ENCODE assay signal across 28 cellular contexts in the genomic region with DNA sequence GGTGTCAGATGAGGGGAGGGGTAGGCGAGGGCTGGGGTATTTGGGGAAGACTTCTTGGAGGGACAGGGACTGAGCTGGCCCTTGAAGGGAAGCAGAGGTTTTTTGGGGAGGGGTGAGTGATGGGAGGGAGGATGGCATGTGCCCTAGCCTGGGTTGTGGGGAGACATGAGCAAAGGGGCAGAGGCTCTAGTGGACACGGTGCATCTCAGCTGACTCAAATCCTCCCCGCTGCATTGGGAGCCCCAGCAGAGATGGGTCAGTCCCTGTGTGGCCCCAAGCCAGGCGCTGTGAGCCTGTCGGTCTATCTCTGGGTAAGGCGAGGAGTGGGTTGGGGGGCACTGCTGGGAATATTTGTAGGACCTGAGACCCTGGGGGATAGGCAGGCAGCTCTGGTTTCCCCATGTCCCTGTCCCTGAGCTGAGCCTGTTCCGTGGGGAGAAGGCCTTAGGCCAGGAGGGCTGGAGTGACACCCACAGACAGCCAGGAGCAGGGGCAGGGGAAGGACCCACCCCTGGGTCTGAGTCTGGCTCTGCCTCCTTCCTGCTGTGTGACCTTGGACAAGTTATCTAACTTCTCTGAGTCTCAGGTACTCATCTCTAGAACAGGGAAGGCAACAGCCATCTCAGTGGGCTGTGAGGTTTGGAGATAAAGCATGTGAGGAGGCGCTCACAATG. TPM values are rescaled to one million over a fixed set of nuclear protein-coding genes. Genes with fewer than 3 reads are reported as not detected.
"Had no signal": no experiment of that assay in that cellular context is flagged by ENCODE, and none has a peak within 500 bp of the region (broad histone marks: within the 10 kb centered on the region; RNA-seq: fewer than 3 reads in every experiment).

No MANE protein-coding gene starts in this region.

- H3K27me3 Mint-ChIP-seq: activated T-cell treated with anti-CD3 and anti-CD28 coated beads, Interleukin-2, amount 50 U/mL, for 24 hours; activated T-helper 17 cell treated with anti-CD3 and anti-CD28 coated beads, Interleukin-2, amount 50 U/mL, for 72 hours had no signal

- H3K36me3 Mint-ChIP-seq: activated naive CD8-positive, alpha-beta T cell; mesothelial cell of epicardium; natural killer cell; stimulated activated naive B cell treated with anti-CD40 and anti-IgM and Interleukin-4, amounts not matched to agents 10 μg/mL and 1 μg/mL and 100 μg/mL, for 72 hours had no signal

- H3K27ac Mint-ChIP-seq: activated naive CD8-positive, alpha-beta T cell; activated T-cell treated with anti-CD3 and anti-CD28 coated beads, Interleukin-2, amount 50 U/mL, for 24 hours; mesothelial cell of epicardium; natural killer cell; stimulated activated naive B cell treated with anti-CD40 and anti-IgM and Interleukin-4, amounts not matched to agents 10 μg/mL and 1 μg/mL and 100 μg/mL, for 72 hours had no signal

- H3K4me3 Mint-ChIP-seq: activated naive CD8-positive, alpha-beta T cell; activated T-cell treated with anti-CD3 and anti-CD28 coated beads, Interleukin-2, amount 50 U/mL, for 24 hours; activated T-helper 17 cell treated with anti-CD3 and anti-CD28 coated beads, Interleukin-2, amount 50 U/mL, for 72 hours; mesothelial cell of epicardium; natural killer cell; stimulated activated naive B cell treated with anti-CD40 and anti-IgM and Interleukin-4, amounts not matched to agents 10 μg/mL and 1 μg/mL and 100 μg/mL, for 72 hours had no signal

- H3K4me3 ChIP-seq: ovary, right lobe of liver, vagina had no signal

- ATAC-seq: activated T-helper 17 cell treated with anti-CD3 and anti-CD28 coated beads, Interleukin-2, amount 50 U/mL, for 72 hours; left ventricle myocardium superior; natural killer cell; right lobe of liver; stimulated activated naive B cell treated with anti-CD40 and anti-IgM and Interleukin-4, amounts not matched to agents 10 μg/mL and 1 μg/mL and 100 μg/mL, for 72 hours had no signal

- H3K27ac ChIP-seq: ovary, right lobe of liver, vagina had no signal

- H3K36me3 ChIP-seq: ovary, right lobe of liver, vagina had no signal

- H3K4me1 ChIP-seq: right lobe of liver, vagina had no signal

- H3K27me3 ChIP-seq: ovary, right lobe of liver, vagina had no signal

- DNase-seq: activated CD4-positive, alpha-beta T cell treated with anti-CD3 and anti-CD28 coated beads, Interleukin-2, amount 50 U/mL, for 4 hours; activated CD4-positive, CD25-positive, alpha-beta regulatory T cell; activated CD8-positive, alpha-beta memory T cell treated with anti-CD3 and anti-CD28 coated beads for 24 hours; activated CD8-positive, alpha-beta memory T cell treated with anti-CD3 and anti-CD28 coated beads, Interleukin-2, amount 50 U/mL, for 4 hours; activated naive CD4-positive, alpha-beta T cell; activated T-cell treated with anti-CD3 and anti-CD28 coated beads, Interleukin-2, amount 50 U/mL, for 24 hours; amygdala; erythroblast; foreskin melanocyte; glutamatergic neuron; hippocampal formation; kidney glomerular epithelial cell; left ventricle myocardium superior; mammary epithelial cell; natural killer cell; small intestine; stimulated activated CD4-positive, alpha-beta T cell treated with anti-CD3 and anti-CD28 coated beads, Interleukin-15, amount 100 ng/mL, for 24 hours; stimulated activated naive B cell treated with anti-CD40 and anti-IgM and Interleukin-4, amounts not matched to agents 10 μg/mL and 1 μg/mL and 100 μg/mL, for 72 hours; T-helper 9 cell; trophoblast cell had no signal

- H3K9me3 Mint-ChIP-seq: activated T-cell treated with anti-CD3 and anti-CD28 coated beads, Interleukin-2, amount 50 U/mL, for 24 hours; activated T-helper 17 cell treated with anti-CD3 and anti-CD28 coated beads, Interleukin-2, amount 50 U/mL, for 72 hours; mesothelial cell of epicardium; natural killer cell; stimulated activated naive B cell treated with anti-CD40 and anti-IgM and Interleukin-4, amounts not matched to agents 10 μg/mL and 1 μg/mL and 100 μg/mL, for 72 hours had no signal

- H3K4me1 Mint-ChIP-seq: activated T-helper 17 cell treated with anti-CD3 and anti-CD28 coated beads, Interleukin-2, amount 50 U/mL, for 72 hours had no signal

- H3K9me3 ChIP-seq: ovary, right lobe of liver, vagina had no signal

RNA-seq across cellular contexts. Expression of gene SPDEF, which starts 36.0 kb away (rescaled TPM):
- total RNA-seq: left ventricle myocardium superior; right lobe of liver; T-helper 1 cell treated with Interleukin-12 subunit alpha and Interleukin-12 subunit beta and Interleukin-4 antibody, amounts not matched to agents 30 ng/mL and 1 ng/mL, for 36 hours; temporal lobe; vagina had no signal
- polyA plus RNA-seq: mammary epithelial cell had no signal

RNA-seq across cellular contexts. Expression of gene PACSIN1, which starts 54.2 kb away (rescaled TPM):
- total RNA-seq: mammary epithelial cell had no signal
